Comparison of ENCODE assay signal across 18 cellular contexts in genomic region chr9:117491491-117491890, GRCh38.
DNase-seq lines count a peak whose midpoint lies in the region; ATAC-seq, FAIRE-seq and TF ChIP-seq lines count a peak whose summit lies in the region.
"Had no signal": no experiment of that assay in that cellular context is flagged by ENCODE, and none has a peak within 500 bp of the region (broad histone marks: within the 10 kb centered on the region; RNA-seq: fewer than 3 reads in every experiment).

No MANE protein-coding gene starts in this region.

- FAIRE-seq in A549 (lab: Jason Lieb, UNC): peak; percentile 56
- peak; percentile 18 for FAIRE-seq in endothelial cell of umbilical vein (lab: Jason Lieb, UNC)
- FAIRE-seq in pancreas (lab: Jason Lieb, UNC): no peak
- FAIRE-seq: GM12892, H1 had no signal

- no peaks in the 10 kb centered on the region for H3K9me1 ChIP-seq in endothelial cell of umbilical vein (replicated peaks; ENCODE audit: control insufficient read depth, extremely low read depth, insufficient read depth, low read length)

- 7% methylated on average over 4 of the region's 4 CpGs for WGBS in A549 (ENCODE audit: missing lambda C conversion rate)
- WGBS in pancreas, 2 donors: 19 to 20% methylated on average over 4 of the region's 4 CpGs
- 78 to 79% methylated on average over 4 of the region's 4 CpGs for whole genome bisulfite sequencing in tibial nerve, 2 donors

- no peaks in the 10 kb centered on the region for H3K79me2 ChIP-seq in endothelial cell of umbilical vein (ENCODE audit: control insufficient read depth, insufficient read depth, low read length)

- H4K20me1 ChIP-seq in endothelial cell of umbilical vein (replicated peaks; ENCODE audit: control insufficient read depth, extremely low read depth, insufficient read depth, low read length): no peaks in the 10 kb centered on the region

- BruUV-seq in endothelial cell of umbilical vein (replicated peaks; lab: Mats Ljungman, UMichigan): no TSS peak

- TF ChIP-seq CTCF in A549 (IDR thresholded peaks at IDR 0.05): no peak
- no peak for TF ChIP-seq CTCF in endothelial cell of umbilical vein (IDR thresholded peaks at IDR 0.05; ENCODE audit: extremely low read depth in 1 of 2, insufficient read depth in 1 of 2, low read depth in 1 of 2, low read length in 2 of 2)
- no peak for TF ChIP-seq CTCF in pancreas (IDR thresholded peaks at IDR 0.05)
- TF ChIP-seq CTCF in tibial nerve (IDR thresholded peaks at IDR 0.05): no peak

- dilution Hi-C loops in endothelial cell of umbilical vein (cut with MboI; ENCODE audit: extremely low pct_ligation_motif_present, low sequenced_read_pairs): no loop called here

- TF ChIP-seq RAD21 in A549 (conservative IDR thresholded peaks at IDR 0.05 in 1 of 2, IDR thresholded peaks at IDR 0.05 in 1 of 2): no peak

- H3K4me1 ChIP-seq in A549 (no peaks in the 10 kb centered on the region), endothelial cell of umbilical vein (ENCODE audit: control insufficient read depth, extremely low read depth, insufficient read depth, low read length) (no peaks in the 10 kb centered on the region), pancreas (peaks cover 5 to 17% (median 8%) of the 10 kb centered on the region in 3 donors), tibial nerve (peaks cover 0 to 5% (median 0%) of the 10 kb centered on the region in 4 donors)

- CTCF ChIA-PET in A549 (lab: Yijun Ruan, JAX) (no interaction called here), endothelial cell of umbilical vein (lab: Charles Lee) (no interaction called here)

- no peak overlapping the region for H3K4me3 ChIP-seq in A549
- no peak overlapping the region for H3K4me3 ChIP-seq in endothelial cell of umbilical vein (replicated peaks in 1 of 3; ENCODE audit: insufficient read depth in 1 of 3, low read depth in 1 of 3, low read length in 3 of 3)
- H3K4me3 ChIP-seq in pancreas: no peak overlapping the region
- no peak overlapping the region for H3K4me3 ChIP-seq in tibial nerve

- ATAC-seq in A549: no peak
- peak; percentile 74 to 85 (median 80) for ATAC-seq in pancreas

- H3K9ac ChIP-seq in endothelial cell of umbilical vein (replicated peaks; ENCODE audit: extremely low read depth, insufficient read depth, low read length): no peak overlapping the region

- intact Hi-C loops in endothelial cell of umbilical vein (cut with micrococcal nuclease): no loop called here
- intact Hi-C loops in pancreas (cut with DNase I): no loop called here

- H2AFZ ChIP-seq in endothelial cell of umbilical vein (ENCODE audit: low read depth, low read length): no peak overlapping the region

- DNase-seq in A549 (ENCODE audit: low read depth in 1 of 2, low spot score in 1 of 2) (no peak), HuH-7 (ENCODE audit: low spot score) (peak; percentile 40), endothelial cell of umbilical vein (ENCODE audit: low read depth, low spot score) (no peak), pancreas (peak in 4 of 6 donors; percentile 35 to 76 (median 52)), NCI-H2196 treated with DMSO at 0.1 percent for 48 hours (lab: John Stamatoyannopoulos, UW; ENCODE audit: unreplicated experiment) (no peak), iPS-NIHi11 (ENCODE audit: low spot score) (no peak), tibial nerve (ENCODE audit: low spot score in 2 of 2) (no peak), A172 (ENCODE audit: low spot score) (no peak)
- DNase-seq: C1 segment of cervical spinal cord, DMS 273 treated with DMSO at 0.1 percent for 48 hours, IMR-90, Karpas-422, MM.1S, NCI-H1105, NCI-H1694 treated with DMSO at 0.1 percent for 48 hours, NCI-H82 had no signal

- H3K9me3 ChIP-seq in A549: no peaks in the 10 kb centered on the region
- H3K9me3 ChIP-seq in endothelial cell of umbilical vein (replicated peaks; ENCODE audit: control insufficient read depth, insufficient read depth, low read length): no peaks in the 10 kb centered on the region
- no peaks in the 10 kb centered on the region for H3K9me3 ChIP-seq in pancreas
- no peaks in the 10 kb centered on the region for H3K9me3 ChIP-seq in tibial nerve

- H3K36me3 ChIP-seq in endothelial cell of umbilical vein (ENCODE audit: control insufficient read depth in 2 of 2, extremely low read depth in 1 of 2, insufficient read depth in 2 of 2, low read length in 2 of 2): no peaks in the 10 kb centered on the region
- H3K36me3 ChIP-seq in pancreas: no peaks in the 10 kb centered on the region
- no peaks in the 10 kb centered on the region for H3K36me3 ChIP-seq in tibial nerve

- TF ChIP-seq EP300 in A549 (IDR thresholded peaks at IDR 0.05) (no peak), tibial nerve (IDR thresholded peaks at IDR 0.05) (no peak)

- H3K27me3 ChIP-seq in endothelial cell of umbilical vein (ENCODE audit: control insufficient read depth in 2 of 2, insufficient read depth in 2 of 2, low read length in 2 of 2): no peaks in the 10 kb centered on the region
- H3K27me3 ChIP-seq in pancreas: no peaks in the 10 kb centered on the region
- no peaks in the 10 kb centered on the region for H3K27me3 ChIP-seq in tibial nerve

- POLR2A ChIA-PET in A549 (lab: Yijun Ruan, JAX): no interaction called here
- POLR2A ChIA-PET in endothelial cell of umbilical vein (lab: Charles Lee): no interaction called here

- H3K27ac ChIP-seq in A549 (no peak overlapping the region), endothelial cell of umbilical vein (ENCODE audit: insufficient read depth, low read depth, low read length) (no peak overlapping the region), pancreas (peak overlapping the region in 1 of 4 donors; percentile 43), tibial nerve (no peak overlapping the region)

- H3K4me2 ChIP-seq in A549 (no peak overlapping the region), endothelial cell of umbilical vein (ENCODE audit: insufficient read depth, low read length) (no peak overlapping the region)

- TF ChIP-seq POLR2A in A549 (IDR thresholded peaks at IDR 0.05; ENCODE audit: low read length): no peak
- no peak for TF ChIP-seq POLR2A in endothelial cell of umbilical vein (IDR thresholded peaks at IDR 0.05; ENCODE audit: low read depth, low read length)
- TF ChIP-seq POLR2A in tibial nerve (IDR thresholded peaks at IDR 0.05): no peak

TF ChIP-seq in A549, 52 proteins besides CTCF, POLR2A, EP300 and RAD21 (continues in another document):
- TF ChIP-seq GATA3 (IDR thresholded peaks at IDR 0.05; ENCODE audit: borderline replicate concordance): no peak
- no peak for TF ChIP-seq HOXB13 (CRISPR knock-in tag; IDR thresholded peaks at IDR 0.05; ENCODE audit: low read depth)
- TF ChIP-seq CBX2 (IDR thresholded peaks at IDR 0.05; ENCODE audit: borderline replicate concordance, low read depth): no peak
- TF ChIP-seq REST (IDR thresholded peaks at IDR 0.05): no peak
- TF ChIP-seq MYC (IDR thresholded peaks at IDR 0.05; ENCODE audit: borderline replicate concordance, low read length): no peak

TF ChIP-seq in endothelial cell of umbilical vein, 7 proteins besides CTCF, POLR2A, EP300 and RAD21:
- no peak for TF ChIP-seq EZH2 (IDR thresholded peaks at IDR 0.05; ENCODE audit: borderline replicate concordance, low read depth, low read length, severe bottlenecking)
- no peak for TF ChIP-seq FOS (IDR thresholded peaks at IDR 0.05; ENCODE audit: borderline replicate concordance, insufficient read depth, low read length)

Comparison
In these comparisons a context has a peak if more than half of its experiments do, and no peak if none do; other contexts are left out.
1. ATAC-seq: peak in pancreas (4 of 4); none in A549 (0 of 2).
2. DNase-seq: peak in HuH-7 (single experiment) and pancreas (4 of 6); none in A549 (0 of 2), endothelial cell of umbilical vein (single experiment), NCI-H2196 treated with DMSO at 0.1 percent for 48 hours (single experiment), iPS-NIHi11 (single experiment), tibial nerve (0 of 2) and A172 (single experiment).